27 cellular contexts compared by ENCODE assay signal in the genomic region with DNA sequence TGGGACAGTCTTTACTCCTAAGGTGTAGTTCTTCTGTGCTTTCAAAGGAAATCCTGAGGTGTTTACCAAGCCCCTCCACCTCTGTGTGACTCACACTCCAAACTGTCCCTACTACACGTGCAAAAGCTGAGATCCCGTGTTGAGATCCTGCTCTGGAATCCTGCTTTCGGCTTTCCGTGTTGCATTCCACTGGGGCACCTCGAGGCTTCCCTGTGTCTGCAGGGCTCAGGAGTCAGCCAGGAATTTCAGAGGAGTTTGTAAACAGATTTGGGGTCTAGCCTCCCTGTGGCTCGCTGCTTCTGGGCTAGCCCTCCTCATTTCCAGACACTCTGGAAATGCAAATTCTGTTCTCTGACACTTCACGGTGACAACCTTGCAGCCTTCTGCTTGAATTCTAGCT. TPM values are rescaled to one million over a fixed set of nuclear protein-coding genes. Genes with fewer than 3 reads are reported as not detected.
DNase-seq lines count a peak whose midpoint lies in the region; ATAC-seq, FAIRE-seq and TF ChIP-seq lines count a peak whose summit lies in the region.
"Had no signal": no experiment of that assay in that cellular context is flagged by ENCODE, and none has a peak within 500 bp of the region (broad histone marks: within the 10 kb centered on the region; RNA-seq: fewer than 3 reads in every experiment).

No MANE protein-coding gene starts in this region.

- in situ Hi-C loops in T47D (cut with HindIII; ENCODE audit: low pct_unique_long_range_greater_than_20kb, low sequenced_read_pairs), result no loop called here

- H3K4me1 ChIP-seq in colonic mucosa (no peaks in the 10 kb centered on the region), lung (ENCODE audit: control insufficient read depth in 2 of 2, insufficient read depth in 2 of 2, low read length in 2 of 2) (no peaks in the 10 kb centered on the region)

- POLR2A ChIA-PET in MCF 10A (lab: Yijun Ruan, JAX), result no interaction called here

- H3K36me3 Mint-ChIP-seq in MCF 10A (ENCODE audit: insufficient read depth, unreplicated experiment), result no peaks in the 10 kb centered on the region
- H3K36me3 Mint-ChIP-seq: CD8-positive, alpha-beta T cell had no signal

- no peak overlapping the region for H3K27ac Mint-ChIP-seq in MCF 10A (ENCODE audit: low read depth, unreplicated experiment)
- H3K27ac Mint-ChIP-seq: CD8-positive, alpha-beta T cell had no signal

- H3K4me3 Mint-ChIP-seq in MCF 10A (ENCODE audit: unreplicated experiment), result no peak overlapping the region
- H3K4me3 Mint-ChIP-seq: CD8-positive, alpha-beta T cell had no signal

- WGBS in lung, 2 donors, result 51 to 60% methylated on average over 7 of the region's 7 CpGs

- H3K27me3 ChIP-seq in colonic mucosa (no peaks in the 10 kb centered on the region), lung (ENCODE audit: control insufficient read depth, insufficient read depth) (no peaks in the 10 kb centered on the region)

- H3K36me3 ChIP-seq in colonic mucosa, result no peaks in the 10 kb centered on the region
- no peaks in the 10 kb centered on the region for H3K36me3 ChIP-seq in lung (ENCODE audit: control insufficient read depth in 2 of 2, insufficient read depth in 2 of 2, low read length in 2 of 2)

- peaks cover 73% of the 10 kb centered on the region for H3K27me3 Mint-ChIP-seq in MCF 10A (ENCODE audit: insufficient read depth, unreplicated experiment)

- H3K4me3 ChIP-seq in colonic mucosa, result no peak overlapping the region
- H3K4me3 ChIP-seq in lung, result no peak overlapping the region

- FAIRE-seq in urothelium cell line (lab: Jason Lieb, UNC), result no peak
- FAIRE-seq: G401.6, GM18507, RCC 7860 had no signal

- peaks cover 7% of the 10 kb centered on the region for H3K9me3 Mint-ChIP-seq in MCF 10A (ENCODE audit: unreplicated experiment)

- ATAC-seq in lung (ENCODE audit: insufficient read depth, low FRiP score) (no peak), HG02938 (IDR thresholded peaks at IDR 0.05; ENCODE audit: unreplicated experiment) (no peak)
- ATAC-seq: CD8-positive, alpha-beta T cell; Right ventricle myocardium inferior had no signal

- intact Hi-C loops in MCF 10A (cut with micrococcal nuclease) (no loop called here), colonic mucosa (cut with DNase I) (no loop called here)

- H3K4me1 Mint-ChIP-seq in MCF 10A (ENCODE audit: insufficient read depth, unreplicated experiment), result no peaks in the 10 kb centered on the region

- H3K27ac ChIP-seq in colonic mucosa (no peak overlapping the region), lung (ENCODE audit: low read depth in 1 of 2, low read length in 1 of 2) (no peak overlapping the region)

- H3K9ac ChIP-seq in colonic mucosa (ENCODE audit: low read depth in 2 of 2, low read length in 2 of 2), result no peak overlapping the region

- CTCF ChIA-PET in MCF 10A (lab: Yijun Ruan, JAX), result interaction anchor here (1.6 kb wide), 1 partner anchor 14 kb away, joined by 3 read pairs; no protein-coding TSS in a partner anchor

- DNase-seq in T47D (ENCODE audit: low read depth in 1 of 2, low spot score in 1 of 2) (peak; percentile 45 to 53), MCF 10A (ENCODE audit: unreplicated experiment) (no peak), colonic mucosa (peak; percentile 8), lung (ENCODE audit: low spot score) (peak; percentile 9), urothelium cell line (ENCODE audit: low spot score) (peak; percentile 41), SIG-M5 treated with dmso at 0.1 percent for 504 hours (lab: John Stamatoyannopoulos, UW; ENCODE audit: unreplicated experiment) (no peak)
- DNase-seq in activated CD4-positive, CD25-positive, alpha-beta regulatory T cell treated with anti-CD3 and anti-CD28 coated beads, Interleukin-2, amount 50 U/mL, for 72 hours, result no peak
- DNase-seq: AML-193; C1 segment of cervical spinal cord; CD8-positive, alpha-beta T cell; GOT3; Karpas-422; NCI-H1694; NCI-H2081; NCI-H2171; NCI-H345; NCI-H524 treated with DMSO at 0.1 percent for 48 hours; NCI-H82; OCI-M1 had no signal

- H3K9me3 ChIP-seq in colonic mucosa (no peaks in the 10 kb centered on the region), lung (ENCODE audit: control insufficient read depth in 2 of 2, insufficient read depth in 1 of 2, low read length in 1 of 2) (peaks cover 0 to 13% of the 10 kb centered on the region in 2 donors)

- BruUV-seq in MCF 10A (replicated peaks; lab: Mats Ljungman, UMichigan), result no TSS peak

- TF ChIP-seq CTCF in MCF 10A (IDR thresholded peaks at IDR 0.05; ENCODE audit: unreplicated experiment) (no peak), colonic mucosa (IDR thresholded peaks at IDR 0.05) (no peak), lung (IDR thresholded peaks at IDR 0.05; ENCODE audit: control extremely low read depth, extremely low read depth) (no peak)

RNA-seq across cellular contexts. Expression of a gene that starts 48.4 kb away (rescaled TPM):
- not detected in 2 replicates for total RNA-seq in MCF 10A (2022)
- total RNA-seq in colonic mucosa, result 1 to 10 TPM; 3.3 to 3.7 TPM
- 10 to 100 TPM in 1 of 2 donors, 1 to 10 TPM in 1; 1.5 to 12.6 TPM for total RNA-seq in lung
- polyA plus RNA-seq in lung, result 10 to 100 TPM in 1 of 2 donors, 1 to 10 TPM in 1; 2.9 to 11.7 TPM
- total RNA-seq: A172 had no signal

RNA-seq across cellular contexts. Expression of a gene that starts 49.7 kb away (rescaled TPM):
- total RNA-seq in MCF 10A (2022) (not detected in 2 replicates), colonic mucosa (not detected), lung (not detected)
- polyA plus RNA-seq in lung, result under 1 TPM; 0.01 to 0.06 TPM
- total RNA-seq: A172; CD8-positive, alpha-beta T cell; M059J; Right ventricle myocardium inferior had no signal
- polyA plus RNA-seq: AG04450 had no signal

Comparison
In these comparisons a context has a peak if more than half of its experiments do, and no peak if none do; other contexts are left out.
1. DNase-seq: peak in T47D (2 of 2), colonic mucosa (single experiment), lung (single experiment) and urothelium cell line (single experiment); none in MCF 10A (single experiment), activated CD4-positive, CD25-positive, alpha-beta regulatory T cell treated with anti-CD3 and anti-CD28 coated beads, Interleukin-2, amount 50 U/mL, for 72 hours (single experiment) and SIG-M5 treated with dmso at 0.1 percent for 504 hours (single experiment).